ENCODE assay signal across 1 cellular context in genomic region chr21:41953249-41953830, GRCh38.
TF ChIP-seq lines count a peak whose summit lies in the region.

No MANE protein-coding gene starts in this region.

TF ChIP-seq in H1, 55 proteins besides CTCF, POLR2A, EP300 and RAD21 (continued from another document):
- TF ChIP-seq PHF8 (conservative IDR thresholded peaks at IDR 0.05; ENCODE audit: low read depth, low read length), result peak; percentile 30; the same call in 1 of the 2 replicates
- TF ChIP-seq TBP (IDR thresholded peaks at IDR 0.05; ENCODE audit: low read depth, low read length), result peak; percentile 1; the same call in 1 of the 2 replicates
- TF ChIP-seq KDM4A (IDR thresholded peaks at IDR 0.05; ENCODE audit: low read depth, low read length, severe bottlenecking), result peak; percentile 73
- TF ChIP-seq ATF3 (IDR thresholded peaks at IDR 0.05; ENCODE audit: insufficient read depth, low read depth, low read length), result no peak
